In the genomic region with DNA sequence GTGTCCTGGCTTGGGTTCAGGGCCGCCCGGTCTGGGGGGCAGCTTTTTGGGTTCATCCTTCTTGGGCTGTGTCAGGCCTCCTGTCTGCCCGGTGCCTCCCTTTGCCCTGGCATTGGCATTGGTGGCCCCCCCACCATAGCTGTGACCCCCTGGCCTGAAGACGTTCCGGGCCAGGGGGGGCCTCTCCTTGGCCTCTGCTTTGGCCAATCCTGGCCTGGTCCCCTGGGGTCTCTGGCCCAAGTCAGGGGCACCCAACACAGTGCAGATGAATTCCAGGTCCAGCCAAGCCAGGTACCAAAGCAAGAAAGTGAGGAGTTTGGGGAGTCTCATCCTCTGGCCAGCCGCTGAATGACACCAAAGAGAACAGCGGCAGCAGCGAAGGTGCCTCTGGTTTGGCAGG, we compare ENCODE assay signal across 11 cellular contexts. TPM values are rescaled to one million over a fixed set of nuclear protein-coding genes. Genes with fewer than 3 reads are reported as not detected.
DNase-seq lines count a peak whose midpoint lies in the region; ATAC-seq and TF ChIP-seq lines count a peak whose summit lies in the region.
"Had no signal": no experiment of that assay in that cellular context is flagged by ENCODE, and none has a peak within 500 bp of the region (broad histone marks: within the 10 kb centered on the region; RNA-seq: fewer than 3 reads in every experiment).

No MANE protein-coding gene starts in this region.

- H3K4me2 ChIP-seq in neural progenitor cell = peak overlapping the region; percentile 17

- in situ Hi-C loops in GM13977 (cut with MboI; ENCODE audit: low pct_unique_long_range_greater_than_20kb, low sequenced_read_pairs, unreplicated experiment) = no loop called here

- H3K27me3 ChIP-seq in ascending aorta (no peaks in the 10 kb centered on the region), neural progenitor cell (no peaks in the 10 kb centered on the region), upper lobe of right lung (no peaks in the 10 kb centered on the region)

- H3F3A ChIP-seq in neural progenitor cell (ENCODE audit: low read depth) = peaks cover 6% of the 10 kb centered on the region

- intact Hi-C loops in ascending aorta (cut with DNase I) (loop anchor here (5.0 kb wide), 1 partner anchor 40 kb away; no protein-coding TSS in a partner anchor), upper lobe of right lung (cut with DNase I) (no loop called here)
- intact Hi-C loops in activated CD8-positive, alpha-beta T cell treated with anti-CD3 and anti-CD28 coated beads for 36 hours (cut with micrococcal nuclease) = no loop called here

- no peak overlapping the region for H3K4me3 Mint-ChIP-seq in neural progenitor cell
- no peak overlapping the region for H3K4me3 Mint-ChIP-seq in activated CD8-positive, alpha-beta T cell treated with anti-CD3 and anti-CD28 coated beads for 36 hours
- H3K4me3 Mint-ChIP-seq: central memory CD8-positive, alpha-beta T cell had no signal

- no peaks in the 10 kb centered on the region for H4K20me1 ChIP-seq in neural progenitor cell (ENCODE audit: low read depth)

- POLR2A ChIA-PET in activated CD8-positive, alpha-beta T cell treated with anti-CD3 and anti-CD28 coated beads for 36 hours (lab: Charles Lee) = no interaction called here

- DNase-seq in ascending aorta (ENCODE audit: low spot score in 2 of 2) = no peak
- no peak for DNase-seq in epithelial cell of proximal tubule (ENCODE audit: low read depth)
- DNase-seq in neural progenitor cell (ENCODE audit: low spot score) = no peak
- DNase-seq in upper lobe of right lung = no peak
- DNase-seq in GM13977 (ENCODE audit: low spot score) = no peak
- no peak for DNase-seq in activated CD8-positive, alpha-beta T cell treated with anti-CD3 and anti-CD28 coated beads for 36 hours
- DNase-seq: activated gamma-delta T cell; SK-N-SH; stimulated activated CD4-positive, alpha-beta T cell treated with anti-CD3 and anti-CD28 coated beads, Interleukin-1b, Interleukin-23, amount 100 ng/mL, for 48 hours had no signal

- no peaks in the 10 kb centered on the region for H3K79me2 ChIP-seq in neural progenitor cell (ENCODE audit: low read depth)

- no peak overlapping the region for H3K27ac Mint-ChIP-seq in neural progenitor cell
- H3K27ac Mint-ChIP-seq in activated CD8-positive, alpha-beta T cell treated with anti-CD3 and anti-CD28 coated beads for 36 hours = no peak overlapping the region

- no peak overlapping the region for H3K9ac ChIP-seq in neural progenitor cell
- H3K9ac ChIP-seq: SK-N-SH had no signal

- H3K4me1 ChIP-seq in ascending aorta (peaks cover 6 to 15% of the 10 kb centered on the region in 2 donors), neural progenitor cell (peaks cover 38% of the 10 kb centered on the region), upper lobe of right lung (peaks cover 10% of the 10 kb centered on the region)

- peaks cover 3% of the 10 kb centered on the region for H3K27me3 Mint-ChIP-seq in neural progenitor cell (ENCODE audit: insufficient read depth, low read depth)
- peaks cover 6% of the 10 kb centered on the region for H3K27me3 Mint-ChIP-seq in activated CD8-positive, alpha-beta T cell treated with anti-CD3 and anti-CD28 coated beads for 36 hours

- peaks cover 2% of the 10 kb centered on the region for H3K9me3 Mint-ChIP-seq in neural progenitor cell
- no peaks in the 10 kb centered on the region for H3K9me3 Mint-ChIP-seq in activated CD8-positive, alpha-beta T cell treated with anti-CD3 and anti-CD28 coated beads for 36 hours
- H3K9me3 Mint-ChIP-seq: central memory CD8-positive, alpha-beta T cell had no signal

- peaks cover 39% of the 10 kb centered on the region for H3K4me1 Mint-ChIP-seq in neural progenitor cell
- H3K4me1 Mint-ChIP-seq in activated CD8-positive, alpha-beta T cell treated with anti-CD3 and anti-CD28 coated beads for 36 hours (ENCODE audit: low read depth) = peaks cover 1% of the 10 kb centered on the region
- H3K4me1 Mint-ChIP-seq: central memory CD8-positive, alpha-beta T cell had no signal

- H2AFZ ChIP-seq in neural progenitor cell (replicated peaks) = peak overlapping the region; percentile 85

- H3K27ac ChIP-seq in ascending aorta = peak overlapping the region; percentile 74 to 89
- peak overlapping the region; percentile 72 for H3K27ac ChIP-seq in neural progenitor cell
- peak overlapping the region; percentile 68 for H3K27ac ChIP-seq in upper lobe of right lung

- no peaks in the 10 kb centered on the region for H3K9me3 ChIP-seq in ascending aorta
- H3K9me3 ChIP-seq in neural progenitor cell (ENCODE audit: low read depth) = no peaks in the 10 kb centered on the region
- no peaks in the 10 kb centered on the region for H3K9me3 ChIP-seq in upper lobe of right lung
- H3K9me3 ChIP-seq: SK-N-SH had no signal

- CTCF ChIA-PET in activated CD8-positive, alpha-beta T cell treated with anti-CD3 and anti-CD28 coated beads for 36 hours (lab: Charles Lee) = interaction anchor here (0.9 to 3.1 kb wide), 3 partner anchors 8 to 135 kb away, joined by 3 to 12 read pairs (median 3); no protein-coding TSS in a partner anchor

- TF ChIP-seq CTCF in ascending aorta (IDR thresholded peaks at IDR 0.05) (no peak), epithelial cell of proximal tubule (conservative IDR thresholded peaks at IDR 0.05; ENCODE audit: low read depth, low read length) (no peak), neural progenitor cell (IDR thresholded peaks at IDR 0.05) (no peak), upper lobe of right lung (IDR thresholded peaks at IDR 0.05) (no peak), GM13977 (IDR thresholded peaks at IDR 0.05; ENCODE audit: extremely low read depth, insufficient read depth, missing control alignments) (no peak)
- TF ChIP-seq CTCF in activated CD8-positive, alpha-beta T cell treated with anti-CD3 and anti-CD28 coated beads for 36 hours (IDR thresholded peaks at IDR 0.05) = no peak

- H3K36me3 ChIP-seq in ascending aorta = no peaks in the 10 kb centered on the region
- no peaks in the 10 kb centered on the region for H3K36me3 ChIP-seq in neural progenitor cell
- no peaks in the 10 kb centered on the region for H3K36me3 ChIP-seq in upper lobe of right lung

- H3K4me3 ChIP-seq in ascending aorta = peak overlapping the region; percentile 20 to 62
- H3K4me3 ChIP-seq in epithelial cell of proximal tubule (ENCODE audit: low read depth, low read length) = peak overlapping the region; percentile 37
- no peak overlapping the region for H3K4me3 ChIP-seq in neural progenitor cell
- H3K4me3 ChIP-seq in upper lobe of right lung = peak overlapping the region; percentile 23

- ATAC-seq in upper lobe of right lung (no peak), HG02840 (IDR thresholded peaks at IDR 0.05; ENCODE audit: low FRiP score, unreplicated experiment) (no peak)
- no peak for ATAC-seq in activated CD8-positive, alpha-beta T cell treated with anti-CD3 and anti-CD28 coated beads for 36 hours

- no peaks in the 10 kb centered on the region for H3K36me3 Mint-ChIP-seq in neural progenitor cell
- no peaks in the 10 kb centered on the region for H3K36me3 Mint-ChIP-seq in activated CD8-positive, alpha-beta T cell treated with anti-CD3 and anti-CD28 coated beads for 36 hours (ENCODE audit: low read depth)

RNA-seq across cellular contexts. Expression of a gene that starts 0.4 kb away (rescaled TPM):
- total RNA-seq in ascending aorta (0.21 TPM), epithelial cell of proximal tubule (4.9 and 10.0 TPM in 2 replicates), neural progenitor cell (ENCODE audit: low replicate concordance) (0.28 and 0.43 TPM in 2 replicates), upper lobe of right lung (4.1 TPM)
- not detected for total RNA-seq in activated CD8-positive, alpha-beta T cell treated with anti-CD3 and anti-CD28 coated beads for 36 hours

RNA-seq across cellular contexts. Expression of a gene that starts 17.8 kb away (rescaled TPM):
- total RNA-seq in ascending aorta = 17.0 TPM
- 31.1 and 91.7 TPM in 2 replicates for total RNA-seq in epithelial cell of proximal tubule
- total RNA-seq in neural progenitor cell (ENCODE audit: low replicate concordance) = 33.0 and 55.4 TPM in 2 replicates
- total RNA-seq in upper lobe of right lung = 21.7 TPM
- total RNA-seq in activated CD8-positive, alpha-beta T cell treated with anti-CD3 and anti-CD28 coated beads for 36 hours = 10 to 100 TPM; 56.0 to 60.3 TPM

RNA-seq across cellular contexts. Expression of a gene that starts 25.8 kb away (rescaled TPM):
- total RNA-seq in ascending aorta (14.8 TPM), epithelial cell of proximal tubule (40.2 and 40.9 TPM in 2 replicates), neural progenitor cell (ENCODE audit: low replicate concordance) (49.4 and 51.6 TPM in 2 replicates), upper lobe of right lung (40.7 TPM)
- 10 to 100 TPM; 68.6 to 72.6 TPM for total RNA-seq in activated CD8-positive, alpha-beta T cell treated with anti-CD3 and anti-CD28 coated beads for 36 hours
